In the genomic region with DNA sequence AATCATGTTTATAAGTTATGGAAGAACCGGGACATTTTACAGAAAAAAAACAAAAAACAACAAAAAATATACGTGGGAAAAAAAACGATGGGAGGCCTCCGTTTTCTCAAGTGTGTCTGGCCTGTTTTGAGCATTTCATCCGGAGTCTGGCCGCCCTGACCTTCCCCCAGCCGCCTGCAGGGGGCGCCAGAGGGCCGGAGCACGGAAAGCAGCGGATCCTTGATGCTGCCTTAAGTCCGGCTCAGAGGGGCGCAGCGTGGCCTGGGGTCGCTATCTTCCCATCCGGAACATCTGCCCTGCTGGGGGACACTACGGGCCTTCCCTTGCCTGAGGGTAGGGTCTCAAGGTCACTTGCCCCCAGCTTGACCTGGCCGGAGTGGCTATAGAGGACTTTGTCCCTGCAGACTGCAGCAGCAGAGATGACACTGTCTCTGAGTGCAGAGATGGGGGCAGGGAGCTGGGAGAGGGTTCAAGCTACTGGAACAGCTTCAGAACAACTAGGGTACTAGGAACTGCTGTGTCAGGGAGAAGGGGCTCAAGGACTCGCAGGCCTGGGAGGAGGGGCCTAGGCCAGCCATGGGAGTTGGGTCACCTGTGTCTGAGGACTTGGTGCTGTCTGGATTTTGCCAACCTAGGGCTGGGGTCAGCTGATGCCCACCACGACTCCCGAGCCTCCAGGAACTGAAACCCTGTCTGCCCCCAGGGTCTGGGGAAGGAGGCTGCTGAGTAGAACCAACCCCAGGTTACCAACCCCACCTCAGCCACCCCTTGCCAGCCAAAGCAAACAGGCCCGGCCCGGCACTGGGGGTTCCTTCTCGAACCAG, we compare ENCODE assay signal across 8 cellular contexts. TPM values are rescaled to one million over a fixed set of nuclear protein-coding genes. Genes with fewer than 3 reads are reported as not detected.
DNase-seq lines count a peak whose midpoint lies in the region; ATAC-seq and TF ChIP-seq lines count a peak whose summit lies in the region.

No MANE protein-coding gene starts in this region.

- H3K27me3 ChIP-seq in ascending aorta, result peaks cover 3% of the 10 kb centered on the region
- H3K27me3 ChIP-seq in smooth muscle cell (ENCODE audit: low read depth), result no peaks in the 10 kb centered on the region

- H2AFZ ChIP-seq in smooth muscle cell (ENCODE audit: low read depth), result no peak overlapping the region

- no peaks in the 10 kb centered on the region for H4K20me1 ChIP-seq in smooth muscle cell (ENCODE audit: low read depth)

- H3F3A ChIP-seq in smooth muscle cell (ENCODE audit: low read depth), result peaks cover 11% of the 10 kb centered on the region

- TF ChIP-seq CTCF in ascending aorta (IDR thresholded peaks at IDR 0.05) (peak; percentile 92 to 99 (median 95)), smooth muscle cell (IDR thresholded peaks at IDR 0.05; ENCODE audit: borderline replicate concordance, insufficient read depth, poor library complexity, severe bottlenecking) (peak; percentile 99)

- DNase-seq in ELR (ENCODE audit: low read depth) (peak; percentile 62), LoVo (ENCODE audit: low spot score) (peak; percentile 43), T-helper 9 cell (peak; percentile 77), ascending aorta (ENCODE audit: low spot score in 2 of 2) (peak in 1 of 2 donors; percentile 88), hepatic stellate cell (ENCODE audit: low spot score) (peak; percentile 79), smooth muscle cell (lab: John Stamatoyannopoulos, UW; ENCODE audit: unreplicated experiment) (peak; percentile 67), SKM-1 treated with dmso at 0.1 percent for 144 hours (lab: John Stamatoyannopoulos, UW; ENCODE audit: unreplicated experiment) (no peak)

- WGBS in smooth muscle cell (ENCODE audit: low lambda C conversion rate), result 27% methylated on average over 23 of the region's 24 CpGs

- no peak for ATAC-seq in HG03108 (IDR thresholded peaks at IDR 0.05; ENCODE audit: unreplicated experiment)

- H3K4me3 ChIP-seq in ascending aorta, result no peak overlapping the region
- no peak overlapping the region for H3K4me3 ChIP-seq in smooth muscle cell

- no peaks in the 10 kb centered on the region for H3K79me2 ChIP-seq in smooth muscle cell (ENCODE audit: low read depth)

- H3K4me1 ChIP-seq in ascending aorta (peaks cover 0 to 5% of the 10 kb centered on the region in 2 donors), smooth muscle cell (ENCODE audit: low read depth) (no peaks in the 10 kb centered on the region)

- H3K27ac ChIP-seq in ascending aorta, result no peak overlapping the region
- H3K27ac ChIP-seq in smooth muscle cell (ENCODE audit: low read depth), result no peak overlapping the region

- no peak overlapping the region for H3K4me2 ChIP-seq in smooth muscle cell

- H3K36me3 ChIP-seq in ascending aorta (peaks cover 30 to 41% of the 10 kb centered on the region in 2 donors), smooth muscle cell (ENCODE audit: low read depth) (no peaks in the 10 kb centered on the region)

- intact Hi-C loops in ascending aorta (cut with DNase I), result loop anchor here (1.0 to 10.0 kb wide), 3 partner anchors 47 to 431 kb away; a partner anchor contains a TSS

- H3K9me3 ChIP-seq in ascending aorta (no peaks in the 10 kb centered on the region), smooth muscle cell (replicated peaks; ENCODE audit: low read depth) (no peaks in the 10 kb centered on the region)

- no peak overlapping the region for H3K9ac ChIP-seq in smooth muscle cell (ENCODE audit: low read depth)

RNA-seq across cellular contexts. Expression of a gene that starts 1.8 kb away (rescaled TPM):
- total RNA-seq in ascending aorta, result 436 TPM
- 228 and 237 TPM in 2 replicates for total RNA-seq in smooth muscle cell
- 329 and 458 TPM in 2 replicates for polyA plus RNA-seq in smooth muscle cell

RNA-seq across cellular contexts. Expression of a gene that starts 10.6 kb away (rescaled TPM):
- 17.0 TPM for total RNA-seq in ascending aorta
- 8.0 and 28.4 TPM in 2 replicates for total RNA-seq in smooth muscle cell
- 28.6 and 31.5 TPM in 2 replicates for polyA plus RNA-seq in smooth muscle cell

RNA-seq across cellular contexts. Expression of a gene that starts 12.8 kb away (rescaled TPM):
- 25.5 TPM for total RNA-seq in ascending aorta
- total RNA-seq in smooth muscle cell, result 38.7 and 96.0 TPM in 2 replicates
- 65.0 and 69.7 TPM in 2 replicates for polyA plus RNA-seq in smooth muscle cell

RNA-seq across cellular contexts. Expression of a gene that starts 38.2 kb away (rescaled TPM):
- not detected for total RNA-seq in ascending aorta
- total RNA-seq in smooth muscle cell, result not detected in 2 replicates
- not detected in 2 replicates for polyA plus RNA-seq in smooth muscle cell

RNA-seq across cellular contexts. Expression of a gene that starts 42.0 kb away (rescaled TPM):
- total RNA-seq in ascending aorta, result not detected
- total RNA-seq in smooth muscle cell, result 0.40 TPM in 1 of 2 replicates, not detected in the other
- polyA plus RNA-seq in smooth muscle cell, result 0.29 and 0.61 TPM in 2 replicates
